Comparison of ENCODE assay signal across 27 cellular contexts in genomic region chr3:159025733-159026132, GRCh38. TPM values are rescaled to one million over a fixed set of nuclear protein-coding genes. Genes with fewer than 3 reads are reported as not detected.
"Had no signal": no experiment of that assay in that cellular context is flagged by ENCODE, and none has a peak within 500 bp of the region (broad histone marks: within the 10 kb centered on the region; RNA-seq: fewer than 3 reads in every experiment).

No MANE protein-coding gene starts in this region.

- H3K36me3 ChIP-seq: SJSA1 had no signal

- H3K27ac ChIP-seq: KMS-11, PC-9, SJSA1 had no signal

- H3K4me3 ChIP-seq: PC-9, SJSA1 had no signal

- H3K27me3 ChIP-seq: SJSA1 had no signal

- H3K9me3 ChIP-seq: SJSA1 had no signal

- H3K4me1 ChIP-seq: SJSA1 had no signal

- DNase-seq: activated CD4-positive, alpha-beta memory T cell treated with anti-CD3 and anti-CD28 coated beads for 36 hours; activated CD4-positive, alpha-beta T cell treated with anti-CD3 and anti-CD28 coated beads for 4 hours; activated CD4-positive, alpha-beta T cell treated with anti-CD3 and anti-CD28 coated beads, Interleukin-2, amount 50 U/mL, for 1 hour; activated CD8-positive, alpha-beta memory T cell treated with anti-CD3 and anti-CD28 coated beads, Interleukin-2, amount 50 U/mL, for 4 hours; activated naive CD4-positive, alpha-beta T cell treated with anti-CD3 and anti-CD28 coated beads, Interleukin-2, amount 10 ng/mL, durations not matched to agents 7 days and 5 days; activated naive CD8-positive, alpha-beta T cell treated with anti-CD3 and anti-CD28 coated beads, Interleukin-2, amount 50 U/mL, for 24 hours; activated T-cell treated with anti-CD3 and anti-CD28 coated beads for 4 hours; activated T-cell treated with anti-CD3 and anti-CD28 coated beads, Interleukin-2, amount 50 U/mL, for 4 hours; anterior cingulate cortex; central memory CD4-positive, alpha-beta T cell; NCI-H1105; NCI-H1417 treated with DMSO at 0.1 percent for 48 hours; NCI-H1930; NCI-H2081 treated with DMSO at 0.1 percent for 48 hours; NCI-H226; NCI-H446 treated with DMSO at 0.1 percent for 48 hours; NCI-H524; NCI-H748 treated with DMSO at 0.1 percent for 48 hours; NK-92 treated with Interleukin-12 subunit alpha and Interleukin-12 subunit beta, amount 100 ng/mL, for 24 hours; PC-9; SHP77; SK-N-SH had no signal

RNA-seq across cellular contexts. Expression of gene IQCJ, which starts 43.4 kb away (rescaled TPM):
- total RNA-seq: activated CD4-positive, alpha-beta memory T cell treated with anti-CD3 and anti-CD28 coated beads for 36 hours; activated T-cell treated with anti-CD3 and anti-CD28 coated beads, Interleukin-2, amount 50 U/mL, for 4 hours; activated T-helper 1 cell treated with anti-CD3 and anti-CD28 coated beads, Interleukin-12 subunit alpha, Interleukin-12 subunit beta, Interleukin-2, Interleukin-4 antibody, amounts not matched to agents 30 ng/mL and 10 ng/mL and 1 ng/mL, durations not matched to agents 14 hours and 24 hours and 36 hours; chondrocyte; LHCN-M2; PC-9; SJSA1 had no signal
- polyA plus RNA-seq: SK-N-SH had no signal
